In the genomic region with DNA sequence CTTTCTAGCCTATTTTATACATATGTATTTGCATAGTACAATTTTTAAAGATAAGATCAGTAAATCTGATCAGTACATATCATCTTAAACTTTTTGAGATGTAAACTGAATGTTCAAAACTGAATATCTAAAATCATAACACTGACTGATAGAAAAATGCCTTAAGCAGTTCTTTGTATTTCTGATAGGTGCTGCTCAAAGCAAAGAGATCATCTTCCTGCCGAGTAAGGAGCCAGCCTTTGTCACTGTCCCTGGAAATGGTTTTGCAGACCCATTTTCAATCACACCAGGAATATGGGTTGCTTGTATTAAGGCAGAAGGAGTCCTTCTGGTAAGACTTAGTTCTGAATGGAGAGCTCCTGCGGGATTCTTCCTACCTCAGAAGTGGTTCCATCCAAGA, we compare ENCODE assay signal across 1 cellular context.
TF ChIP-seq lines count a peak whose summit lies in the region.

No MANE protein-coding gene starts in this region.

TF ChIP-seq in SK-N-SH, 30 proteins besides CTCF, POLR2A, EP300 and RAD21 (continued from another document):
- TF ChIP-seq, protein P1, sequence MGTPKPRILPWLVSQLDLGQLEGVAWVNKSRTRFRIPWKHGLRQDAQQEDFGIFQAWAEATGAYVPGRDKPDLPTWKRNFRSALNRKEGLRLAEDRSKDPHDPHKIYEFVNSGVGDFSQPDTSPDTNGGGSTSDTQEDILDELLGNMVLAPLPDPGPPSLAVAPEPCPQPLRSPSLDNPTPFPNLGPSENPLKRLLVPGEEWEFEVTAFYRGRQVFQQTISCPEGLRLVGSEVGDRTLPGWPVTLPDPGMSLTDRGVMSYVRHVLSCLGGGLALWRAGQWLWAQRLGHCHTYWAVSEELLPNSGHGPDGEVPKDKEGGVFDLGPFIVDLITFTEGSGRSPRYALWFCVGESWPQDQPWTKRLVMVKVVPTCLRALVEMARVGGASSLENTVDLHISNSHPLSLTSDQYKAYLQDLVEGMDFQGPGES (IDR thresholded peaks at IDR 0.05; ENCODE audit: low read depth, low read length): no peak
- TF ChIP-seq FOSL2 (IDR thresholded peaks at IDR 0.05; ENCODE audit: borderline replicate concordance, low read depth) (no peak), RXRA (IDR thresholded peaks at IDR 0.05; ENCODE audit: borderline replicate concordance, low read depth) (no peak)
TF ChIP-seq in SK-N-SH: peak in this region for 0.
